Comparison of ENCODE assay signal across 8 cellular contexts in genomic region chr10:87850742-87851205, GRCh38. TPM values are rescaled to one million over a fixed set of nuclear protein-coding genes. Genes with fewer than 3 reads are reported as not detected.
DNase-seq lines count a peak whose midpoint lies in the region; ATAC-seq, FAIRE-seq and TF ChIP-seq lines count a peak whose summit lies in the region.

No MANE protein-coding gene starts in this region.

- peak; percentile 41 to 51 for DNase-seq in SHP77 (lab: John Stamatoyannopoulos, UW)
- no peak for DNase-seq in SHP77 treated with DMSO at 0.1 percent for 48 hours (lab: John Stamatoyannopoulos, UW)
- DNase-seq in NAMALWA (ENCODE audit: low spot score) = peak; percentile 78
- DNase-seq in bronchial epithelial cell (ENCODE audit: low read depth) = peak; percentile 62
- DNase-seq in kidney tubule cell (ENCODE audit: low spot score) = peak; percentile 67
- DNase-seq in stimulated activated CD8-positive, alpha-beta memory T cell treated with anti-CD3 and anti-CD28 coated beads, Interleukin-12 subunit alpha, Interleukin-12 subunit beta, amount 100 ng/mL, for 4 hours (ENCODE audit: low read depth) = peak; percentile 17

- no peaks in the 10 kb centered on the region for H3K36me3 ChIP-seq in bronchial epithelial cell (ENCODE audit: control insufficient read depth, insufficient read depth, low read length)

- H3K27me3 ChIP-seq in bronchial epithelial cell (ENCODE audit: control insufficient read depth, insufficient read depth, low read length) = no peaks in the 10 kb centered on the region

- peak; percentile 83 for TF ChIP-seq CTCF in bronchial epithelial cell (IDR thresholded peaks at IDR 0.05; ENCODE audit: insufficient read depth, low read length, severe bottlenecking)

- ATAC-seq in HG02571 (IDR thresholded peaks at IDR 0.05; ENCODE audit: unreplicated experiment) = no peak

- FAIRE-seq in TTC549 (lab: Jason Lieb, UNC) (peak; percentile 56), bronchial epithelial cell (lab: Jason Lieb, UNC) (peak; percentile 62)

- no peak overlapping the region for H3K4me3 ChIP-seq in bronchial epithelial cell (ENCODE audit: low read depth, low read length)

RNA-seq across cellular contexts. Expression of gene KLLN, which starts 12.6 kb away (rescaled TPM):
- total RNA-seq in bronchial epithelial cell = 0.13 and 0.26 TPM in 2 replicates

RNA-seq across cellular contexts. Expression of gene PTEN, which starts 12.7 kb away (rescaled TPM):
- 90.0 and 101 TPM in 2 replicates for total RNA-seq in bronchial epithelial cell

RNA-seq across cellular contexts. Expression of gene ATAD1, which starts 32.7 kb away (rescaled TPM):
- total RNA-seq in bronchial epithelial cell = 63.0 and 73.7 TPM in 2 replicates
